1 cellular context compared by ENCODE assay signal in the genomic region with DNA sequence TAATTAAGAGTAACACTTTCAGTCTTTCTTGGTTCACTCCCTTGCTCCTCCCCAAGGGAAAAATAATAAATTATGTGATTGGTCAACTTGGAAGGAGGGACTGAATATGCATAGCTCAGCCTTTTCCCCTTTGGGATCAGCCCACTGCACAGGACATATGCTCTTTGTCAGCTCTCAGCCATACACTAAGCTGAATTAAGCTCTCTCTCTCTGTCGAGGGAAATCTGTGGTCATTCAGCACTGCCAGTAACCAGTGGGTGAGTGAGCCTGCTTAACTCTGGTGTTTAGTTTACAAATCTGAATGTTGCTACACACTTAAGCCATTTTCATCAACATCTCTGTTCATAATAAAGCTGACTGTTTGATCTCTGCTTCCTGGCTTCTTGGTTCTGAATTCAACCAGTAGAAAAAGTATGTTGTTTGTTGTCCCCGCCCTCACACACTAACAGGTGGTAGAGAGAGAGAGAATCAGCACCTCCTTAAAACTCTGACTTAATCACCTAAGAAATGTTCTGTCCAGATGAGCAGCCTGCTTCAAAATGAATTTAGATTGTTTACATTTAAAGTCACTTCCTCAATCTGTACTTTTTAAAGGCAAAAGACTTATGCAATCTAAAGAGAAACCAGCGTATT.
TF ChIP-seq lines count a peak whose summit lies in the region.

No MANE protein-coding gene starts in this region.

TF ChIP-seq in SK-N-SH treated with all-trans-retinoic acid at 6 μM for 48 hours, 23 proteins besides CTCF, POLR2A, EP300 and RAD21 (continued from another document):
- TF ChIP-seq ARNTL (CRISPR knock-in tag; IDR thresholded peaks at IDR 0.05; ENCODE audit: borderline replicate concordance, low read depth) (no peak), SNAI2 (CRISPR knock-in tag; IDR thresholded peaks at IDR 0.05) (no peak)
